In genomic region chr1:79104617-79105016, GRCh38 we compare ENCODE assay signal across 35 cellular contexts.
"Had no signal": no experiment of that assay in that cellular context is flagged by ENCODE, and none has a peak within 500 bp of the region (broad histone marks: within the 10 kb centered on the region; RNA-seq: fewer than 3 reads in every experiment).

No MANE protein-coding gene starts in this region.

- DNase-seq: Kasumi-1, MG63, MM.1S, MV-4-11, NCI-H1048, NCI-H1092, NCI-H1092 treated with DMSO at 0.1 percent for 48 hours, NCI-H1105, NCI-H1105 treated with DMSO at 0.1 percent for 48 hours, NCI-H1417, NCI-H1417 treated with DMSO at 0.1 percent for 48 hours, NCI-H1436, NCI-H1436 treated with DMSO at 0.1 percent for 48 hours, NCI-H146, NCI-H1694, NCI-H1694 treated with DMSO at 0.1 percent for 48 hours, NCI-H187, NCI-H187 treated with DMSO at 0.1 percent for 48 hours, NCI-H1930, NCI-H2029, NCI-H2029 treated with DMSO at 0.1 percent for 48 hours, NCI-H2081, NCI-H2081 treated with DMSO at 0.1 percent for 48 hours, NCI-H2107, NCI-H2171, NCI-H2171 treated with DMSO at 0.1 percent for 48 hours, NCI-H2227 treated with DMSO at 0.1 percent for 48 hours, NCI-H226, NCI-H345, NCI-H446, NCI-H446 treated with DMSO at 0.1 percent for 48 hours, NCI-H510A, NCI-H510A treated with DMSO at 0.1 percent for 48 hours, NCI-H524, NCI-H524 treated with DMSO at 0.1 percent for 48 hours had no signal

- H3K9me3 ChIP-seq: MG63 had no signal

- H3K36me3 ChIP-seq: MG63 had no signal

- H3K4me3 ChIP-seq: MG63 had no signal
